18 cellular contexts compared by ENCODE assay signal in the genomic region with DNA sequence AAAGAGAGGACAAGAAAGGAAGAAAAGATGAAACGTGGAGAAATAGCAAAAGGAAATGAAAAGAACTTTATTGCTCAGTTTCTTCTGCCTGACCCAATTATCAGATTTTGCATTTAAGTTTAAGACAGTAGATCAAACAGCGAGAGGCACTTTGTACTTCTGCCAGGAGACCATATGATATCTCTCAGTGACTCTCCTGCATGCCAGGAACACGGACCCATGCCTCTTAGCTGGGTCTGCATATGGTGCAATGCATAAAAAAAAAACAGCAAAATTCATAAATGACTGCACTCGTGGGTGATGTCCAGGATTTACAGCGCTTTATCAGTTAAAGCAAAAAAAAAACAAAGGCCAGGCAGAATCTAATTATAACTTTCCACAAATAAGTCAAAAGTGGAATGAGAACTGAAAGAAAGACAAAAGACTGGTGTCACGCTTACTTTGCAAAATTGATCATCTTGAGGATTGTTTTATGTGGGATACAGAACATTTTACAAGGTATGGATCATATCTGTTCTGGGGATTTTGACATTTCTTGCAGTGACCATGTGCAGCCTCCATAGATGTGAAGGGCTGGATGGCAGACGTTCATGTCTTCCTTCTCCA.
DNase-seq lines count a peak whose midpoint lies in the region; ATAC-seq, FAIRE-seq and TF ChIP-seq lines count a peak whose summit lies in the region.
"Had no signal": no experiment of that assay in that cellular context is flagged by ENCODE, and none has a peak within 500 bp of the region (broad histone marks: within the 10 kb centered on the region; RNA-seq: fewer than 3 reads in every experiment).

No MANE protein-coding gene starts in this region.

- peak overlapping the region; percentile 48 for H3K27ac ChIP-seq in naive thymus-derived CD4-positive, alpha-beta T cell (ENCODE audit: low read depth, low read length)
- H3K27ac ChIP-seq: cardiac muscle cell, GM23248, uterus had no signal

- intact Hi-C loops in activated T-helper 1 cell treated with anti-CD3 and anti-CD28 coated beads, Interleukin-12 subunit alpha, Interleukin-12 subunit beta, Interleukin-2, Interleukin-4 antibody, amounts not matched to agents 30 ng/mL and 10 ng/mL and 1 ng/mL, durations not matched to agents 14 hours and 24 hours and 36 hours (cut with micrococcal nuclease) = loop anchor here (2.0 to 10.0 kb wide), 4 partner anchors 169 to 1025 kb away; no protein-coding TSS in a partner anchor
- intact Hi-C loops in naive thymus-derived CD4-positive, alpha-beta T cell (cut with micrococcal nuclease) = loop anchor here (1.0 to 2.0 kb wide), 2 partner anchors 13 to 79 kb away; no protein-coding TSS in a partner anchor
- intact Hi-C loops in cardiac septum (cut with DNase I) = no loop called here

- FAIRE-seq in H54 (lab: Jason Lieb, UNC) = no peak

- H3K4me3 Mint-ChIP-seq in activated CD4-positive, alpha-beta T cell treated with anti-CD3 and anti-CD28 coated beads, Interleukin-2, amount 10 ng/mL, durations not matched to agents 7 days and 5 days = peak overlapping the region; percentile 35
- H3K4me3 Mint-ChIP-seq in activated T-helper 1 cell treated with anti-CD3 and anti-CD28 coated beads, Interleukin-12 subunit alpha, Interleukin-12 subunit beta, Interleukin-2, Interleukin-4 antibody, amounts not matched to agents 30 ng/mL and 10 ng/mL and 1 ng/mL, durations not matched to agents 14 hours and 24 hours and 36 hours = peak overlapping the region; percentile 76
- peak overlapping the region; percentile 64 to 87 (median 80) for H3K4me3 Mint-ChIP-seq in naive thymus-derived CD4-positive, alpha-beta T cell

- in situ Hi-C loops in G401 (cut with HindIII; ENCODE audit: low sequenced_read_pairs) = no loop called here

- peaks cover 48 to 77% of the 10 kb centered on the region in 2 donors for H3K4me1 ChIP-seq in naive thymus-derived CD4-positive, alpha-beta T cell (ENCODE audit: control insufficient read depth in 2 of 2, insufficient read depth in 2 of 2, low read length in 2 of 2)
- H3K4me1 ChIP-seq: uterus had no signal

- no peaks in the 10 kb centered on the region for H3K27me3 ChIP-seq in naive thymus-derived CD4-positive, alpha-beta T cell (ENCODE audit: control insufficient read depth in 2 of 2, insufficient read depth in 2 of 2, low read length in 2 of 2)
- H3K27me3 ChIP-seq: uterus had no signal

- H3K4me1 Mint-ChIP-seq in activated CD4-positive, alpha-beta T cell treated with anti-CD3 and anti-CD28 coated beads, Interleukin-2, amount 10 ng/mL, durations not matched to agents 7 days and 5 days = peaks cover 91% of the 10 kb centered on the region
- H3K4me1 Mint-ChIP-seq in activated T-helper 1 cell treated with anti-CD3 and anti-CD28 coated beads, Interleukin-12 subunit alpha, Interleukin-12 subunit beta, Interleukin-2, Interleukin-4 antibody, amounts not matched to agents 30 ng/mL and 10 ng/mL and 1 ng/mL, durations not matched to agents 14 hours and 24 hours and 36 hours (ENCODE audit: low read depth) = peaks cover 94% of the 10 kb centered on the region
- H3K4me1 Mint-ChIP-seq in naive thymus-derived CD4-positive, alpha-beta T cell = peaks cover 84 to 100% (median 98%) of the 10 kb centered on the region in 7 donors

- H3K36me3 ChIP-seq in naive thymus-derived CD4-positive, alpha-beta T cell (ENCODE audit: control insufficient read depth in 2 of 3, insufficient read depth in 3 of 3, low read length in 3 of 3) = peaks cover 0 to 11% (median 0%) of the 10 kb centered on the region in 3 experiments
- H3K36me3 ChIP-seq: cardiac muscle cell, uterus had no signal

- peak overlapping the region; percentile 80 for H3K27ac Mint-ChIP-seq in activated CD4-positive, alpha-beta T cell treated with anti-CD3 and anti-CD28 coated beads, Interleukin-2, amount 10 ng/mL, durations not matched to agents 7 days and 5 days
- H3K27ac Mint-ChIP-seq in activated T-helper 1 cell treated with anti-CD3 and anti-CD28 coated beads, Interleukin-12 subunit alpha, Interleukin-12 subunit beta, Interleukin-2, Interleukin-4 antibody, amounts not matched to agents 30 ng/mL and 10 ng/mL and 1 ng/mL, durations not matched to agents 14 hours and 24 hours and 36 hours = peak overlapping the region; percentile 94
- peak overlapping the region; percentile 80 to 93 (median 87) for H3K27ac Mint-ChIP-seq in naive thymus-derived CD4-positive, alpha-beta T cell

- no peaks in the 10 kb centered on the region for H3K9me3 ChIP-seq in naive thymus-derived CD4-positive, alpha-beta T cell (ENCODE audit: control insufficient read depth in 2 of 3, low read length in 3 of 3)
- H3K9me3 ChIP-seq: uterus had no signal

- POLR2A ChIA-PET in activated CD4-positive, alpha-beta T cell treated with anti-CD3 and anti-CD28 coated beads, Interleukin-2, amount 10 ng/mL, durations not matched to agents 7 days and 5 days (lab: Charles Lee) = no interaction called here
- POLR2A ChIA-PET in naive thymus-derived CD4-positive, alpha-beta T cell (lab: Charles Lee) = interaction anchor here (1.0 to 2.4 kb wide), 3 partner anchors 17 to 74 kb away, joined by 3 to 5 read pairs (median 3); no protein-coding TSS in a partner anchor

- H3K4me3 ChIP-seq in naive thymus-derived CD4-positive, alpha-beta T cell (ENCODE audit: low read length) = peak overlapping the region; percentile 14
- H3K4me3 ChIP-seq: cardiac muscle cell, GM23248, uterus had no signal

- peaks cover 4% of the 10 kb centered on the region for H3K9me3 Mint-ChIP-seq in activated CD4-positive, alpha-beta T cell treated with anti-CD3 and anti-CD28 coated beads, Interleukin-2, amount 10 ng/mL, durations not matched to agents 7 days and 5 days
- H3K9me3 Mint-ChIP-seq in activated T-helper 1 cell treated with anti-CD3 and anti-CD28 coated beads, Interleukin-12 subunit alpha, Interleukin-12 subunit beta, Interleukin-2, Interleukin-4 antibody, amounts not matched to agents 30 ng/mL and 10 ng/mL and 1 ng/mL, durations not matched to agents 14 hours and 24 hours and 36 hours = peaks cover 4% of the 10 kb centered on the region
- no peaks in the 10 kb centered on the region for H3K9me3 Mint-ChIP-seq in naive thymus-derived CD4-positive, alpha-beta T cell

- peaks cover 69% of the 10 kb centered on the region for H3K36me3 Mint-ChIP-seq in activated CD4-positive, alpha-beta T cell treated with anti-CD3 and anti-CD28 coated beads, Interleukin-2, amount 10 ng/mL, durations not matched to agents 7 days and 5 days (ENCODE audit: low read depth)
- peaks cover 44% of the 10 kb centered on the region for H3K36me3 Mint-ChIP-seq in activated T-helper 1 cell treated with anti-CD3 and anti-CD28 coated beads, Interleukin-12 subunit alpha, Interleukin-12 subunit beta, Interleukin-2, Interleukin-4 antibody, amounts not matched to agents 30 ng/mL and 10 ng/mL and 1 ng/mL, durations not matched to agents 14 hours and 24 hours and 36 hours (ENCODE audit: low read depth)
- peaks cover 8 to 55% (median 25%) of the 10 kb centered on the region in 5 donors for H3K36me3 Mint-ChIP-seq in naive thymus-derived CD4-positive, alpha-beta T cell

- no peak for TF ChIP-seq POLR2A in H54 (IDR thresholded peaks at IDR 0.05; ENCODE audit: low read depth, low read length)

- H3K27me3 Mint-ChIP-seq in activated CD4-positive, alpha-beta T cell treated with anti-CD3 and anti-CD28 coated beads, Interleukin-2, amount 10 ng/mL, durations not matched to agents 7 days and 5 days = peaks cover 15% of the 10 kb centered on the region
- H3K27me3 Mint-ChIP-seq in activated T-helper 1 cell treated with anti-CD3 and anti-CD28 coated beads, Interleukin-12 subunit alpha, Interleukin-12 subunit beta, Interleukin-2, Interleukin-4 antibody, amounts not matched to agents 30 ng/mL and 10 ng/mL and 1 ng/mL, durations not matched to agents 14 hours and 24 hours and 36 hours (ENCODE audit: insufficient read depth) = peaks cover 2% of the 10 kb centered on the region
- peaks cover 0 to 22% (median 0%) of the 10 kb centered on the region in 5 donors for H3K27me3 Mint-ChIP-seq in naive thymus-derived CD4-positive, alpha-beta T cell

- DNase-seq in activated CD4-positive, alpha-beta T cell treated with anti-CD3 and anti-CD28 coated beads, Interleukin-2, amount 10 ng/mL, durations not matched to agents 7 days and 5 days = no peak
- DNase-seq in activated CD4-positive, alpha-beta T cell treated with anti-CD3 and anti-CD28 coated beads for 4 hours = no peak
- DNase-seq in G401 (ENCODE audit: low spot score) (peak; percentile 50), cardiac septum (ENCODE audit: low spot score) (no peak), H54 (ENCODE audit: insufficient read length, low spot score) (no peak)
- no peak for DNase-seq in activated T-helper 1 cell treated with anti-CD3 and anti-CD28 coated beads, Interleukin-12 subunit alpha, Interleukin-12 subunit beta, Interleukin-2, Interleukin-4 antibody, amounts not matched to agents 30 ng/mL and 10 ng/mL and 1 ng/mL, durations not matched to agents 14 hours and 24 hours and 36 hours (ENCODE audit: low spot score)
- DNase-seq in naive thymus-derived CD4-positive, alpha-beta T cell = no peak
- DNase-seq: ACHN; activated gamma-delta T cell treated with Interleukin-2 at 50 U/mL for 16 hours; NCI-H1092 treated with DMSO at 0.1 percent for 48 hours; NCI-H2227 treated with DMSO at 0.1 percent for 48 hours; occipital lobe; stimulated activated CD4-positive, alpha-beta T cell treated with anti-CD3 and anti-CD28 coated beads, Interleukin-4, amount 100 ng/mL, for 4 hours; uterus had no signal

- CTCF ChIA-PET in activated CD4-positive, alpha-beta T cell treated with anti-CD3 and anti-CD28 coated beads, Interleukin-2, amount 10 ng/mL, durations not matched to agents 7 days and 5 days (lab: Charles Lee) = interaction anchor here (0.6 to 0.8 kb wide), 3 partner anchors 14 to 128 kb away, joined by 3 to 5 read pairs (median 5); no protein-coding TSS in a partner anchor
- CTCF ChIA-PET in naive thymus-derived CD4-positive, alpha-beta T cell (lab: Charles Lee) = interaction anchor here (1.1 kb wide), 1 partner anchor 18 kb away, joined by 4 read pairs; no protein-coding TSS in a partner anchor

- no peak for ATAC-seq in naive thymus-derived CD4-positive, alpha-beta T cell
- ATAC-seq in HG02981 (IDR thresholded peaks at IDR 0.05; ENCODE audit: unreplicated experiment) = no peak
- ATAC-seq: SK-N-SH treated with all-trans-retinoic acid at 6 μM for 48 hours had no signal
